Comparison of ENCODE assay signal across 17 cellular contexts in the genomic region with DNA sequence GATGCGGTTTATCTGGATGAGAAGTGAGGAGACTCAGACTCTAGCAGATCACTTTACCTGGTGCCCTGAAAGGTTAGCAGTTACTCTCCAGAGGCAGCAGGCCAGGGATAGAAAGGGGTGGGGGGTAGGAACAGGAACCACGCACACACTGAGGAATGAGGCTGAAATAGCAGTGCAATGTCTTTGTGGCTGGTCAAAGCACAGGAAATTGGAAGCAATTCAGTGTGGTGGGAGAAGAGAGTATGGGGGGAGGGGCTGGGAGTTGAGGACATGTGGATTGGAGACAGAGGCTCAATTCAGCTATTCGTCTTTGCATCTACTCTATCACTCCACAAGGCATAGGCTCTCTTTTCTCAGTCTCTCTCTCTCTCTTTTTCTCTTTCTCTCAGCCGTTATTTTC.
A peak's percentile ranks its signal among the peaks of the same experiment; 100 is the strongest.
DNase-seq lines count a peak whose midpoint lies in the region; TF ChIP-seq lines count a peak whose summit lies in the region.
"Had no signal": no experiment of that assay in that cellular context is flagged by ENCODE, and none has a peak within 500 bp of the region (broad histone marks: within the 10 kb centered on the region; RNA-seq: fewer than 3 reads in every experiment).

No MANE protein-coding gene starts in this region.

- no peak overlapping the region for H3K9ac ChIP-seq in mesenchymal stem cell (ENCODE audit: low read length)

- TF ChIP-seq CTCF in endothelial cell (IDR thresholded peaks at IDR 0.05; ENCODE audit: unreplicated experiment) (no peak), right atrium auricular region (IDR thresholded peaks at IDR 0.05) (no peak)

- no peaks in the 10 kb centered on the region for H3K36me3 Mint-ChIP-seq in endothelial cell (ENCODE audit: low read depth, unreplicated experiment)
- H3K36me3 Mint-ChIP-seq: naive thymus-derived CD8-positive, alpha-beta T cell had no signal

- H3K27me3 ChIP-seq in mesenchymal stem cell (ENCODE audit: control insufficient read depth in 1 of 2, insufficient read depth in 1 of 2, low read length in 2 of 2) (no peaks in the 10 kb centered on the region), right atrium auricular region (no peaks in the 10 kb centered on the region)
- H3K27me3 ChIP-seq: heart right ventricle had no signal

- H2BK12ac ChIP-seq in mesenchymal stem cell (ENCODE audit: low read length in 2 of 2) = no peak overlapping the region

- H3K23ac ChIP-seq in mesenchymal stem cell (ENCODE audit: low read length in 2 of 2) = no peak overlapping the region

- DNase-seq in Daoy (ENCODE audit: low read depth) (peak; percentile 20), RPMI7951 (ENCODE audit: low read depth) (peak; percentile 41), endothelial cell (ENCODE audit: low spot score) (peak; percentile 30), mesenchymal stem cell (peak; percentile 46), right atrium auricular region (ENCODE audit: low spot score) (no peak), nucleus accumbens (lab: John Stamatoyannopoulos, UW) (no peak)
- DNase-seq in activated effector memory CD4-positive, alpha-beta T cell treated with Interleukin-2 at 50 U/mL for 16 hours = no peak
- no peak for DNase-seq in stimulated activated CD4-positive, alpha-beta T cell treated with anti-CD3 and anti-CD28 coated beads, Interleukin-2, amount 100 ng/mL, for 48 hours
- DNase-seq: activated naive CD8-positive, alpha-beta T cell treated with anti-CD3 and anti-CD28 coated beads, Interleukin-2, amount 50 U/mL, for 24 hours; activated T-cell treated with anti-CD3 and anti-CD28 coated beads, Interleukin-2, amount 50 U/mL, for 4 hours; CD4-positive, alpha-beta T cell; DMS79; heart right ventricle; lower lobe of right lung; naive thymus-derived CD8-positive, alpha-beta T cell; NCI-H1105 treated with DMSO at 0.1 percent for 48 hours; retina had no signal

- no peak overlapping the region for H3K18ac ChIP-seq in mesenchymal stem cell (ENCODE audit: low read depth in 1 of 2, low read length in 2 of 2)

- H3K27me3 Mint-ChIP-seq in endothelial cell (ENCODE audit: unreplicated experiment) = peaks cover 3% of the 10 kb centered on the region
- H3K27me3 Mint-ChIP-seq: activated naive CD8-positive, alpha-beta T cell treated with anti-CD3 and anti-CD28 coated beads, Interleukin-2, amount 50 U/mL, for 24 hours; CD4-positive, alpha-beta T cell; naive thymus-derived CD8-positive, alpha-beta T cell had no signal

- H3K27ac ChIP-seq in mesenchymal stem cell (ENCODE audit: low read length, poor library complexity, severe bottlenecking) (no peak overlapping the region), right atrium auricular region (no peak overlapping the region)
- H3K27ac ChIP-seq: heart right ventricle, lower lobe of right lung had no signal

- H3K36me3 ChIP-seq in mesenchymal stem cell (ENCODE audit: control insufficient read depth in 1 of 2, insufficient read depth in 2 of 2, low read depth in 1 of 2, low read length in 2 of 2) (no peaks in the 10 kb centered on the region), right atrium auricular region (no peaks in the 10 kb centered on the region)
- H3K36me3 ChIP-seq: heart right ventricle, lower lobe of right lung had no signal

- no peak overlapping the region for H2AFZ ChIP-seq in mesenchymal stem cell (ENCODE audit: low read depth, low read length)

- no peak overlapping the region for H3K4me3 Mint-ChIP-seq in endothelial cell (ENCODE audit: unreplicated experiment)
- H3K4me3 Mint-ChIP-seq: activated naive CD8-positive, alpha-beta T cell treated with anti-CD3 and anti-CD28 coated beads, Interleukin-2, amount 50 U/mL, for 24 hours; activated T-cell treated with anti-CD3 and anti-CD28 coated beads, Interleukin-2, amount 50 U/mL, for 4 hours; CD4-positive, alpha-beta T cell; naive thymus-derived CD8-positive, alpha-beta T cell had no signal

- 52% methylated on average over 2 of the region's 4 CpGs for WGBS in mesenchymal stem cell

- no peaks in the 10 kb centered on the region for H3K9me3 Mint-ChIP-seq in endothelial cell (ENCODE audit: unreplicated experiment)

- H3K4me1 ChIP-seq in mesenchymal stem cell (ENCODE audit: control insufficient read depth, insufficient read depth, low read depth, low read length) (peaks cover 2% of the 10 kb centered on the region), right atrium auricular region (no peaks in the 10 kb centered on the region)
- H3K4me1 ChIP-seq: heart right ventricle, lower lobe of right lung had no signal

- H4K8ac ChIP-seq in mesenchymal stem cell (ENCODE audit: low read length) = peak overlapping the region; percentile 66

- no peak overlapping the region for H3K4me2 ChIP-seq in mesenchymal stem cell (ENCODE audit: low read length, poor library complexity, severe bottlenecking)

- H3K4me3 ChIP-seq in mesenchymal stem cell (ENCODE audit: insufficient read depth in 1 of 2, low read depth in 1 of 2, low read length in 2 of 2) (no peak overlapping the region), right atrium auricular region (no peak overlapping the region)
- H3K4me3 ChIP-seq: heart right ventricle, lower lobe of right lung had no signal

- H4K91ac ChIP-seq in mesenchymal stem cell (ENCODE audit: low read length) = no peak overlapping the region

- peaks cover 16% of the 10 kb centered on the region for H3K4me1 Mint-ChIP-seq in endothelial cell (ENCODE audit: unreplicated experiment)
- H3K4me1 Mint-ChIP-seq: activated naive CD8-positive, alpha-beta T cell treated with anti-CD3 and anti-CD28 coated beads, Interleukin-2, amount 50 U/mL, for 24 hours; naive thymus-derived CD8-positive, alpha-beta T cell had no signal

- H2BK120ac ChIP-seq in mesenchymal stem cell (ENCODE audit: low read depth, low read length) = no peak overlapping the region

- peak overlapping the region; percentile 83 for H3K27ac Mint-ChIP-seq in endothelial cell (ENCODE audit: unreplicated experiment)
- H3K27ac Mint-ChIP-seq: activated naive CD8-positive, alpha-beta T cell treated with anti-CD3 and anti-CD28 coated beads, Interleukin-2, amount 50 U/mL, for 24 hours; CD4-positive, alpha-beta T cell; naive thymus-derived CD8-positive, alpha-beta T cell had no signal

- H3K9me3 ChIP-seq in mesenchymal stem cell (ENCODE audit: control insufficient read depth, low read length) = no peaks in the 10 kb centered on the region
- H3K9me3 ChIP-seq in right atrium auricular region = no peaks in the 10 kb centered on the region
- H3K9me3 ChIP-seq: heart right ventricle, lower lobe of right lung had no signal

- no peak overlapping the region for H3K14ac ChIP-seq in mesenchymal stem cell (ENCODE audit: low read length in 2 of 2)

- no peak overlapping the region for H3K4ac ChIP-seq in mesenchymal stem cell (ENCODE audit: low read depth in 1 of 2, low read length in 2 of 2)

- H2AK5ac ChIP-seq in mesenchymal stem cell (ENCODE audit: low read length, severe bottlenecking) = no peak overlapping the region

- H2BK15ac ChIP-seq in mesenchymal stem cell (ENCODE audit: low read depth, poor library complexity, severe bottlenecking) = no peak overlapping the region

- H3K79me1 ChIP-seq in mesenchymal stem cell (replicated peaks; ENCODE audit: low read length, poor library complexity, severe bottlenecking) = no peaks in the 10 kb centered on the region

- no peak overlapping the region for H2BK5ac ChIP-seq in mesenchymal stem cell (ENCODE audit: low read depth, low read length, poor library complexity, severe bottlenecking)

Comparison
In these comparisons a context has a peak if more than half of its experiments do, and no peak if none do; other contexts are left out.
1. DNase-seq: peak in Daoy (single experiment), RPMI7951 (single experiment), endothelial cell (single experiment) and mesenchymal stem cell (single experiment); none in activated effector memory CD4-positive, alpha-beta T cell treated with Interleukin-2 at 50 U/mL for 16 hours (single experiment), stimulated activated CD4-positive, alpha-beta T cell treated with anti-CD3 and anti-CD28 coated beads, Interleukin-2, amount 100 ng/mL, for 48 hours (0 of 2), right atrium auricular region (single experiment) and nucleus accumbens (0 of 56).